37 cellular contexts compared by ENCODE assay signal in the genomic region with DNA sequence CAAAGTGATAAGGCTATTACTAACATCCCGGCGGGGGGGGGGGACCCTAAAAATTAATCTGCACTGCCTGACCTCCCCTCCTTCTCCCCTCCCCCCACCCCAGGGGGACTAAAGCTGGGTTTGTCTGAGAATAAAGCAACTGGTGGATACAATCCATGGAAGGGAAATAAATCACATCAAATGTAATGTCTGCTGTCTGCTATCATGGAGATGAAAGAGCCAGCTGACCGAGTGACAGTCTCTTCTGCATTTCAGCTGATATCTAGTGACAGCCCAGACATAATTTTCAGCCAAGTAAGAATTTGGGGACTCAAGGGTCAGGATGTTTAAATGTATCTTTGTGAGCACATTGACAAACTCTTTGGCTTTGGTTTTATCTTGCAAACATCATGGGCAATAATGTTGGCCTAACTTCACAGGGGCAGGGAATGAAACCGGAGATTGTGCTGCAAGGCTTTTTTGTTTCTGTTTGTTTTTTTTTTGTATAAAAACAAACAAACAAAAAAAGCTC. TPM values are rescaled to one million over a fixed set of nuclear protein-coding genes. Genes with fewer than 3 reads are reported as not detected.
"Had no signal": no experiment of that assay in that cellular context is flagged by ENCODE, and none has a peak within 500 bp of the region (broad histone marks: within the 10 kb centered on the region; RNA-seq: fewer than 3 reads in every experiment).

No MANE protein-coding gene starts in this region.

- H3K27me3 Mint-ChIP-seq: activated naive CD4-positive, alpha-beta T cell treated with anti-CD3 and anti-CD28 coated beads, Interleukin-2, amount 50 U/mL, for 24 hours; activated naive CD8-positive, alpha-beta T cell treated with anti-CD3 and anti-CD28 coated beads, Interleukin-2, amount 10 ng/mL, durations not matched to agents 7 days and 5 days had no signal

- H3K9me2 ChIP-seq: SK-N-SH had no signal

- H3K4me3 ChIP-seq: ascending aorta, breast epithelium, Peyer's patch, SJSA1 had no signal

- H3K4me2 ChIP-seq: SK-N-SH had no signal

- H3K27ac ChIP-seq: ascending aorta, breast epithelium, Peyer's patch, SJSA1 had no signal

- H3K9me3 Mint-ChIP-seq: activated naive CD4-positive, alpha-beta T cell treated with anti-CD3 and anti-CD28 coated beads, Interleukin-2, amount 50 U/mL, for 24 hours; activated naive CD8-positive, alpha-beta T cell treated with anti-CD3 and anti-CD28 coated beads, Interleukin-2, amount 10 ng/mL, durations not matched to agents 7 days and 5 days; T-helper 1 cell treated with Interleukin-12 subunit alpha and Interleukin-12 subunit beta and Interleukin-4 antibody, amounts not matched to agents 30 μg/mL and 1 μg/mL, for 36 hours; T-helper 2 cell treated with Interferon-gamma antibody and Interleukin-4, amounts not matched to agents 5 μg/mL and 100 μg/mL, for 36 hours; WTC11 had no signal

- ATAC-seq: activated CD4-positive, CD25-positive, alpha-beta regulatory T cell treated with anti-CD3 and anti-CD28 coated beads, Interleukin-2, amount 50 U/mL, for 24 hours; activated CD8-positive, alpha-beta T cell treated with anti-CD3 and anti-CD28 coated beads, Interleukin-2, amount 10 ng/mL, durations not matched to agents 7 days and 5 days; PC-3; WTC11 had no signal

- H3K36me3 Mint-ChIP-seq: WTC11 had no signal

- H3K9ac ChIP-seq: SK-N-SH had no signal

- H3K4me3 Mint-ChIP-seq: activated CD8-positive, alpha-beta T cell treated with anti-CD3 and anti-CD28 coated beads, Interleukin-2, amount 10 ng/mL, durations not matched to agents 7 days and 5 days; activated naive CD4-positive, alpha-beta T cell treated with anti-CD3 and anti-CD28 coated beads, Interleukin-2, amount 50 U/mL, for 24 hours; activated naive CD8-positive, alpha-beta T cell treated with anti-CD3 and anti-CD28 coated beads, Interleukin-2, amount 10 ng/mL, durations not matched to agents 7 days and 5 days; T-helper 1 cell treated with Interleukin-12 subunit alpha and Interleukin-12 subunit beta and Interleukin-4 antibody, amounts not matched to agents 30 μg/mL and 1 μg/mL, for 36 hours; T-helper 2 cell treated with Interferon-gamma antibody and Interleukin-4, amounts not matched to agents 5 μg/mL and 100 μg/mL, for 36 hours; WTC11 had no signal

- H3K36me3 ChIP-seq: breast epithelium had no signal

- H3K9me3 ChIP-seq: ascending aorta, breast epithelium, Peyer's patch, SJSA1, SK-N-SH had no signal

- DNase-seq: activated CD4-positive, alpha-beta T cell treated with anti-CD3 and anti-CD28 coated beads for 48 hours; activated CD4-positive, alpha-beta T cell treated with anti-CD3 and anti-CD28 coated beads, Interleukin-2, amount 50 U/mL, for 4 hours; activated CD8-positive, alpha-beta T cell treated with anti-CD3 and anti-CD28 coated beads, Interleukin-2, amount 10 ng/mL, durations not matched to agents 7 days and 5 days; activated effector memory CD4-positive, alpha-beta T cell treated with Interleukin-2 at 50 U/mL for 16 hours; activated naive CD8-positive, alpha-beta T cell treated with anti-CD3 and anti-CD28 coated beads, Interleukin-2, amount 10 ng/mL, durations not matched to agents 7 days and 5 days; activated T-cell treated with anti-CD3 and anti-CD28 coated beads, Interleukin-2, amount 50 U/mL, for 48 hours; amygdala; cerebellar nuclear complex; Karpas-422; KBM-7; NCI-H1048; NCI-H1105 treated with DMSO at 0.1 percent for 48 hours; NCI-H1436; NCI-H1694; NCI-H1930; NCI-H2081 treated with DMSO at 0.1 percent for 48 hours; NCI-H345; NCI-H510A; NCI-H526; NCI-H748 treated with DMSO at 0.1 percent for 48 hours; NK-92 treated with Interleukin-12 subunit alpha and Interleukin-12 subunit beta, amount 100 ng/mL, for 24 hours; PC-3; Peyer's patch; RPMI8226; SHP77 treated with DMSO at 0.1 percent for 48 hours; SK-N-SH had no signal

- H3K4me1 ChIP-seq: SJSA1 had no signal

- H3K27ac Mint-ChIP-seq: activated CD8-positive, alpha-beta T cell treated with anti-CD3 and anti-CD28 coated beads, Interleukin-2, amount 10 ng/mL, durations not matched to agents 7 days and 5 days; activated naive CD4-positive, alpha-beta T cell treated with anti-CD3 and anti-CD28 coated beads, Interleukin-2, amount 50 U/mL, for 24 hours; T-helper 1 cell treated with Interleukin-12 subunit alpha and Interleukin-12 subunit beta and Interleukin-4 antibody, amounts not matched to agents 30 μg/mL and 1 μg/mL, for 36 hours; T-helper 2 cell treated with Interferon-gamma antibody and Interleukin-4, amounts not matched to agents 5 μg/mL and 100 μg/mL, for 36 hours; WTC11 had no signal

- H3K27me3 ChIP-seq: ascending aorta, breast epithelium, Peyer's patch, SJSA1 had no signal

RNA-seq across cellular contexts. Expression of a gene that starts 44.6 kb away (rescaled TPM):
- total RNA-seq: activated CD8-positive, alpha-beta T cell treated with anti-CD3 and anti-CD28 coated beads, Interleukin-2, amount 10 ng/mL, durations not matched to agents 7 days and 5 days; ascending aorta; breast epithelium; cardiac septum; MCF 10A; PC-3; SJSA1 had no signal
- polyA plus RNA-seq: adipose tissue had no signal
